ENCODE assay signal across 1 cellular context in the genomic region with DNA sequence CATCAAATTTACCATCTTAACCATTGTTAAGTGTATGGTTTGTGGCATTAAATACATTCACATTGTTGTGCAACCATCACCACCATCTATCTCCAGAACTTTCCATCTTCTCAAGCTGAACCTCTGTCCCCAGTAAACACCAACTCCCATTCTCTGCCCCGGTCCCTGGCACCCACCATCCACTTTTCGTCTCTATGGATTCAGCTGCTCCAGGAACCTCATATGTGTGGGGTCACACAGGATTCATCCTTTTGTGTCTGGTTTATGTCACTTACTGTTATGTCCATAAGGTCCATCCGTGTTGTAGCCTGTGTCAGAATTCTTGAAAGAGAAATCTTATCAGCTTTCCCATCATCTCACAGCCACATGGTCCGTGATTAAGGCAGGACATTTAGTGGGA.
TF ChIP-seq lines count a peak whose summit lies in the region.

No MANE protein-coding gene starts in this region.

TF ChIP-seq in K562, 482 proteins besides CTCF, POLR2A, EP300 and RAD21:
- TF ChIP-seq, protein P1, sequence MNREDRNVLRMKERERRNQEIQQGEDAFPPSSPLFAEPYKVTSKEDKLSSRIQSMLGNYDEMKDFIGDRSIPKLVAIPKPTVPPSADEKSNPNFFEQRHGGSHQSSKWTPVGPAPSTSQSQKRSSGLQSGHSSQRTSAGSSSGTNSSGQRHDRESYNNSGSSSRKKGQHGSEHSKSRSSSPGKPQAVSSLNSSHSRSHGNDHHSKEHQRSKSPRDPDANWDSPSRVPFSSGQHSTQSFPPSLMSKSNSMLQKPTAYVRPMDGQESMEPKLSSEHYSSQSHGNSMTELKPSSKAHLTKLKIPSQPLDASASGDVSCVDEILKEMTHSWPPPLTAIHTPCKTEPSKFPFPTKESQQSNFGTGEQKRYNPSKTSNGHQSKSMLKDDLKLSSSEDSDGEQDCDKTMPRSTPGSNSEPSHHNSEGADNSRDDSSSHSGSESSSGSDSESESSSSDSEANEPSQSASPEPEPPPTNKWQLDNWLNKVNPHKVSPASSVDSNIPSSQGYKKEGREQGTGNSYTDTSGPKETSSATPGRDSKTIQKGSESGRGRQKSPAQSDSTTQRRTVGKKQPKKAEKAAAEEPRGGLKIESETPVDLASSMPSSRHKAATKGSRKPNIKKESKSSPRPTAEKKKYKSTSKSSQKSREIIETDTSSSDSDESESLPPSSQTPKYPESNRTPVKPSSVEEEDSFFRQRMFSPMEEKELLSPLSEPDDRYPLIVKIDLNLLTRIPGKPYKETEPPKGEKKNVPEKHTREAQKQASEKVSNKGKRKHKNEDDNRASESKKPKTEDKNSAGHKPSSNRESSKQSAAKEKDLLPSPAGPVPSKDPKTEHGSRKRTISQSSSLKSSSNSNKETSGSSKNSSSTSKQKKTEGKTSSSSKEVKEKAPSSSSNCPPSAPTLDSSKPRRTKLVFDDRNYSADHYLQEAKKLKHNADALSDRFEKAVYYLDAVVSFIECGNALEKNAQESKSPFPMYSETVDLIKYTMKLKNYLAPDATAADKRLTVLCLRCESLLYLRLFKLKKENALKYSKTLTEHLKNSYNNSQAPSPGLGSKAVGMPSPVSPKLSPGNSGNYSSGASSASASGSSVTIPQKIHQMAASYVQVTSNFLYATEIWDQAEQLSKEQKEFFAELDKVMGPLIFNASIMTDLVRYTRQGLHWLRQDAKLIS (CRISPR knock-in tag; IDR thresholded peaks at IDR 0.05) = no peak
- TF ChIP-seq, protein P2, sequence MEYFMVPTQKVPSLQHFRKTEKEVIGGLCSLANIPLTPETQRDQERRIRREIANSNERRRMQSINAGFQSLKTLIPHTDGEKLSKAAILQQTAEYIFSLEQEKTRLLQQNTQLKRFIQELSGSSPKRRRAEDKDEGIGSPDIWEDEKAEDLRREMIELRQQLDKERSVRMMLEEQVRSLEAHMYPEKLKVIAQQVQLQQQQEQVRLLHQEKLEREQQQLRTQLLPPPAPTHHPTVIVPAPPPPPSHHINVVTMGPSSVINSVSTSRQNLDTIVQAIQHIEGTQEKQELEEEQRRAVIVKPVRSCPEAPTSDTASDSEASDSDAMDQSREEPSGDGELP (CRISPR knock-in tag; IDR thresholded peaks at IDR 0.05; ENCODE audit: borderline replicate concordance) = no peak
- TF ChIP-seq ZKSCAN1 (IDR thresholded peaks at IDR 0.05; ENCODE audit: low read depth, low read length) (no peak), NR2C2 (CRISPR knock-in tag; IDR thresholded peaks at IDR 0.05) (no peak), NR2C2 (tag; IDR thresholded peaks at IDR 0.05) (no peak), EZH2 (IDR thresholded peaks at IDR 0.05; ENCODE audit: borderline replicate concordance, low read depth, low read length) (no peak), CEBPB (tag; IDR thresholded peaks at IDR 0.05) (0 out of 2 replicates have a peak, but pooled peaks have one; percentile 26), HDAC8 (tag; IDR thresholded peaks at IDR 0.05) (no peak), DDX20 (tag; IDR thresholded peaks at IDR 0.05; ENCODE audit: low read depth) (no peak), ZNF324 (CRISPR knock-in tag; IDR thresholded peaks at IDR 0.05) (no peak), GTF2F1 (IDR thresholded peaks at IDR 0.05; ENCODE audit: low read depth, low read length) (no peak), ZNF23 (CRISPR knock-in tag; IDR thresholded peaks at IDR 0.05) (no peak), TBP (optimal IDR thresholded peaks at IDR 0.05; ENCODE audit: low read depth, low read length) (no peak), RBM25 (IDR thresholded peaks at IDR 0.05; ENCODE audit: low read depth, low read length, severe bottlenecking) (no peak), SOX6 (IDR thresholded peaks at IDR 0.05) (no peak), BCL6 (CRISPR knock-in tag; IDR thresholded peaks at IDR 0.05) (no peak), CEBPG (CRISPR knock-in tag; IDR thresholded peaks at IDR 0.05) (peak; percentile 33; the same call in 1 of the 2 replicates), CEBPG (tag; conservative IDR thresholded peaks at IDR 0.05 in 1 of 2, IDR thresholded peaks at IDR 0.05 in 1 of 2) (no peak), RBM22 (IDR thresholded peaks at IDR 0.05; ENCODE audit: low read depth, low read length, poor library complexity, severe bottlenecking) (no peak), SMARCB1 (IDR thresholded peaks at IDR 0.05; ENCODE audit: insufficient read length, low read depth) (no peak), ZNF175 (CRISPR knock-in tag; IDR thresholded peaks at IDR 0.05; ENCODE audit: low read depth) (no peak)
- TF ChIP-seq, protein P3, sequence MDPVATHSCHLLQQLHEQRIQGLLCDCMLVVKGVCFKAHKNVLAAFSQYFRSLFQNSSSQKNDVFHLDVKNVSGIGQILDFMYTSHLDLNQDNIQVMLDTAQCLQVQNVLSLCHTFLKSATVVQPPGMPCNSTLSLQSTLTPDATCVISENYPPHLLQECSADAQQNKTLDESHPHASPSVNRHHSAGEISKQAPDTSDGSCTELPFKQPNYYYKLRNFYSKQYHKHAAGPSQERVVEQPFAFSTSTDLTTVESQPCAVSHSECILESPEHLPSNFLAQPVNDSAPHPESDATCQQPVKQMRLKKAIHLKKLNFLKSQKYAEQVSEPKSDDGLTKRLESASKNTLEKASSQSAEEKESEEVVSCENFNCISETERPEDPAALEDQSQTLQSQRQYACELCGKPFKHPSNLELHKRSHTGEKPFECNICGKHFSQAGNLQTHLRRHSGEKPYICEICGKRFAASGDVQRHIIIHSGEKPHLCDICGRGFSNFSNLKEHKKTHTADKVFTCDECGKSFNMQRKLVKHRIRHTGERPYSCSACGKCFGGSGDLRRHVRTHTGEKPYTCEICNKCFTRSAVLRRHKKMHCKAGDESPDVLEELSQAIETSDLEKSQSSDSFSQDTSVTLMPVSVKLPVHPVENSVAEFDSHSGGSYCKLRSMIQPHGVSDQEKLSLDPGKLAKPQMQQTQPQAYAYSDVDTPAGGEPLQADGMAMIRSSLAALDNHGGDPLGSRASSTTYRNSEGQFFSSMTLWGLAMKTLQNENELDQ (CRISPR knock-in tag; IDR thresholded peaks at IDR 0.05; ENCODE audit: borderline replicate concordance) = 0 out of 2 replicates have a peak, but pooled peaks have one; percentile 2
- TF ChIP-seq, protein P4, sequence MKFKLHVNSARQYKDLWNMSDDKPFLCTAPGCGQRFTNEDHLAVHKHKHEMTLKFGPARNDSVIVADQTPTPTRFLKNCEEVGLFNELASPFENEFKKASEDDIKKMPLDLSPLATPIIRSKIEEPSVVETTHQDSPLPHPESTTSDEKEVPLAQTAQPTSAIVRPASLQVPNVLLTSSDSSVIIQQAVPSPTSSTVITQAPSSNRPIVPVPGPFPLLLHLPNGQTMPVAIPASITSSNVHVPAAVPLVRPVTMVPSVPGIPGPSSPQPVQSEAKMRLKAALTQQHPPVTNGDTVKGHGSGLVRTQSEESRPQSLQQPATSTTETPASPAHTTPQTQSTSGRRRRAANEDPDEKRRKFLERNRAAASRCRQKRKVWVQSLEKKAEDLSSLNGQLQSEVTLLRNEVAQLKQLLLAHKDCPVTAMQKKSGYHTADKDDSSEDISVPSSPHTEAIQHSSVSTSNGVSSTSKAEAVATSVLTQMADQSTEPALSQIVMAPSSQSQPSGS (CRISPR knock-in tag; IDR thresholded peaks at IDR 0.05) = no peak
- TF ChIP-seq, protein P5, sequence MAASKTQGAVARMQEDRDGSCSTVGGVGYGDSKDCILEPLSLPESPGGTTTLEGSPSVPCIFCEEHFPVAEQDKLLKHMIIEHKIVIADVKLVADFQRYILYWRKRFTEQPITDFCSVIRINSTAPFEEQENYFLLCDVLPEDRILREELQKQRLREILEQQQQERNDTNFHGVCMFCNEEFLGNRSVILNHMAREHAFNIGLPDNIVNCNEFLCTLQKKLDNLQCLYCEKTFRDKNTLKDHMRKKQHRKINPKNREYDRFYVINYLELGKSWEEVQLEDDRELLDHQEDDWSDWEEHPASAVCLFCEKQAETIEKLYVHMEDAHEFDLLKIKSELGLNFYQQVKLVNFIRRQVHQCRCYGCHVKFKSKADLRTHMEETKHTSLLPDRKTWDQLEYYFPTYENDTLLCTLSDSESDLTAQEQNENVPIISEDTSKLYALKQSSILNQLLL (CRISPR knock-in tag; IDR thresholded peaks at IDR 0.05; ENCODE audit: borderline replicate concordance) = no peak
- TF ChIP-seq, protein P6, sequence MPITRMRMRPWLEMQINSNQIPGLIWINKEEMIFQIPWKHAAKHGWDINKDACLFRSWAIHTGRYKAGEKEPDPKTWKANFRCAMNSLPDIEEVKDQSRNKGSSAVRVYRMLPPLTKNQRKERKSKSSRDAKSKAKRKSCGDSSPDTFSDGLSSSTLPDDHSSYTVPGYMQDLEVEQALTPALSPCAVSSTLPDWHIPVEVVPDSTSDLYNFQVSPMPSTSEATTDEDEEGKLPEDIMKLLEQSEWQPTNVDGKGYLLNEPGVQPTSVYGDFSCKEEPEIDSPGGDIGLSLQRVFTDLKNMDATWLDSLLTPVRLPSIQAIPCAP (CRISPR knock-in tag; IDR thresholded peaks at IDR 0.05; ENCODE audit: borderline replicate concordance) = no peak
- TF ChIP-seq, protein P7, sequence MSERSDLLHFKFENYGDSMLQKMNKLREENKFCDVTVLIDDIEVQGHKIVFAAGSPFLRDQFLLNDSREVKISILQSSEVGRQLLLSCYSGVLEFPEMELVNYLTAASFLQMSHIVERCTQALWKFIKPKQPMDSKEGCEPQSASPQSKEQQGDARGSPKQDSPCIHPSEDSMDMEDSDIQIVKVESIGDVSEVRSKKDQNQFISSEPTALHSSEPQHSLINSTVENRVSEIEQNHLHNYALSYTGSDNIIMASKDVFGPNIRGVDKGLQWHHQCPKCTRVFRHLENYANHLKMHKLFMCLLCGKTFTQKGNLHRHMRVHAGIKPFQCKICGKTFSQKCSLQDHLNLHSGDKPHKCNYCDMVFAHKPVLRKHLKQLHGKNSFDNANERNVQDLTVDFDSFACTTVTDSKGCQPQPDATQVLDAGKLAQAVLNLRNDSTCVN (CRISPR knock-in tag; IDR thresholded peaks at IDR 0.05) = no peak
- TF ChIP-seq, protein P8, sequence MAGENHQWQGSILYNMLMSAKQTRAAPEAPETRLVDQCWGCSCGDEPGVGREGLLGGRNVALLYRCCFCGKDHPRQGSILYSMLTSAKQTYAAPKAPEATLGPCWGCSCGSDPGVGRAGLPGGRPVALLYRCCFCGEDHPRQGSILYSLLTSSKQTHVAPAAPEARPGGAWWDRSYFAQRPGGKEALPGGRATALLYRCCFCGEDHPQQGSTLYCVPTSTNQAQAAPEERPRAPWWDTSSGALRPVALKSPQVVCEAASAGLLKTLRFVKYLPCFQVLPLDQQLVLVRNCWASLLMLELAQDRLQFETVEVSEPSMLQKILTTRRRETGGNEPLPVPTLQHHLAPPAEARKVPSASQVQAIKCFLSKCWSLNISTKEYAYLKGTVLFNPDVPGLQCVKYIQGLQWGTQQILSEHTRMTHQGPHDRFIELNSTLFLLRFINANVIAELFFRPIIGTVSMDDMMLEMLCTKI (IDR thresholded peaks at IDR 0.05; ENCODE audit: partially characterized antibody) = no peak
- TF ChIP-seq, protein P9, sequence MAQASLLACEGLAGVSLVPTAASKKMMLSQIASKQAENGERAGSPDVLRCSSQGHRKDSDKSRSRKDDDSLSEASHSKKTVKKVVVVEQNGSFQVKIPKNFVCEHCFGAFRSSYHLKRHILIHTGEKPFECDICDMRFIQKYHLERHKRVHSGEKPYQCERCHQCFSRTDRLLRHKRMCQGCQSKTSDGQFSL (CRISPR knock-in tag; IDR thresholded peaks at IDR 0.05) = no peak
- TF ChIP-seq, protein P9 (tag; IDR thresholded peaks at IDR 0.05) = no peak
